Comparison of ENCODE assay signal across 8 cellular contexts in genomic region chr1:19596719-19597462, GRCh38. TPM values are rescaled to one million over a fixed set of nuclear protein-coding genes. Genes with fewer than 3 reads are reported as not detected.
DNase-seq lines count a peak whose midpoint lies in the region; ATAC-seq and TF ChIP-seq lines count a peak whose summit lies in the region.

No MANE protein-coding gene starts in this region.

- H3K36me3 ChIP-seq in BJ (ENCODE audit: control insufficient read depth, insufficient read depth, low read length), result no peaks in the 10 kb centered on the region

- no peak for TF ChIP-seq CTCF in BJ (IDR thresholded peaks at IDR 0.05; ENCODE audit: insufficient read depth, low read depth, low read length)

- peak; percentile 85 for ATAC-seq in HG03457 (IDR thresholded peaks at IDR 0.05; ENCODE audit: unreplicated experiment)

- H3K4me3 ChIP-seq in BJ (ENCODE audit: low read depth, low read length), result peak overlapping the region; percentile 85

- H3K27ac ChIP-seq in cingulate gyrus (ENCODE audit: low read depth, low read length), result peak overlapping the region; percentile 87

- CTCF ChIA-PET in BJ (lab: Yijun Ruan, JAX), result interaction anchor here (0.5 to 1.5 kb wide), 5 partner anchors 12 to 380 kb away, joined by 3 to 4 read pairs (median 3); no protein-coding TSS in a partner anchor

- H3K27me3 ChIP-seq in BJ (ENCODE audit: control insufficient read depth, insufficient read depth, low read length), result no peaks in the 10 kb centered on the region; the same call in 1 of the 2 replicates

- POLR2A ChIA-PET in BJ (lab: Charles Lee), result no interaction called here

- peak; percentile 80 for DNase-seq in BJ (ENCODE audit: low read depth)
- peak; percentile 87 for DNase-seq in GM19240 (ENCODE audit: insufficient read length, low spot score)
- DNase-seq in NCI-H524 (lab: John Stamatoyannopoulos, UW), result peak; percentile 96
- peak; percentile 96 to 98 for DNase-seq in activated CD4-positive, alpha-beta T cell treated with anti-CD3 and anti-CD28 coated beads for 4 hours
- peak; percentile 98 for DNase-seq in kidney glomerular epithelial cell (lab: John Stamatoyannopoulos, UW)
- DNase-seq in stimulated activated CD4-positive, alpha-beta T cell treated with anti-CD3 and anti-CD28 coated beads, Interleukin-15, amount 100 ng/mL, for 48 hours (ENCODE audit: low read depth in 2 of 2), result peak; percentile 96 to 98

RNA-seq across cellular contexts. Expression of gene NBL1, which starts 47.2 kb away (rescaled TPM):
- polyA plus RNA-seq in BJ (2011; rRNA removed), result 109 and 171 TPM in 2 replicates
- polyA minus RNA-seq in BJ (2011; rRNA and poly(A)+ RNA removed), result 134 and 156 TPM in 2 replicates

Comparison
In these comparisons a context has a peak if more than half of its experiments do, and no peak if none do; other contexts are left out.
1. Peak in every context shown above with its lines: DNase-seq, ATAC-seq, H3K4me3 ChIP-seq and H3K27ac ChIP-seq.